8 cellular contexts compared by ENCODE assay signal in genomic region chr7:123533929-123534382, GRCh38.
DNase-seq lines count a peak whose midpoint lies in the region; ATAC-seq and TF ChIP-seq lines count a peak whose summit lies in the region.

No MANE protein-coding gene starts in this region.

- H3K27me3 ChIP-seq in KMS-11 (ENCODE audit: insufficient read depth, low read depth) = no peaks in the 10 kb centered on the region
- H3K27me3 ChIP-seq in brain microvascular endothelial cell (replicated peaks) = no peaks in the 10 kb centered on the region

- H3K4me2 ChIP-seq in KMS-11 = peak overlapping the region; percentile 75

- H3K36me3 ChIP-seq in KMS-11 (ENCODE audit: insufficient read depth) = no peaks in the 10 kb centered on the region
- H3K36me3 ChIP-seq in brain microvascular endothelial cell (replicated peaks) = no peaks in the 10 kb centered on the region

- ATAC-seq in GM21528 (IDR thresholded peaks at IDR 0.05; ENCODE audit: low FRiP score, unreplicated experiment) = peak; percentile 14

- DNase-seq in brain microvascular endothelial cell (no peak), midbrain (lab: John Stamatoyannopoulos, UW) (peak; percentile 53), HCEC 1CT (no peak), NCI-H187 treated with DMSO at 0.1 percent for 48 hours (lab: John Stamatoyannopoulos, UW) (no peak), NCI-H2081 treated with DMSO at 0.1 percent for 48 hours (lab: John Stamatoyannopoulos, UW) (no peak)

- peak overlapping the region; percentile 58 for H3K4me3 ChIP-seq in GM08714 (ENCODE audit: low read length)
- peak overlapping the region; percentile 59 for H3K4me3 ChIP-seq in KMS-11 (IDR thresholded peaks at IDR 0.05; ENCODE audit: insufficient read depth, low read depth, low read length)
- peak overlapping the region; percentile 65 for H3K4me3 ChIP-seq in brain microvascular endothelial cell (ENCODE audit: low read depth, low read length)

- H3K4me1 ChIP-seq in KMS-11 (ENCODE audit: low read depth, poor library complexity, severe bottlenecking) = peaks cover 14% of the 10 kb centered on the region

- H4K20me1 ChIP-seq in KMS-11 (ENCODE audit: insufficient read depth) = no peaks in the 10 kb centered on the region

- TF ChIP-seq CTCF in KMS-11 (conservative IDR thresholded peaks at IDR 0.05; ENCODE audit: low read depth, low read length) (no peak), brain microvascular endothelial cell (IDR thresholded peaks at IDR 0.05; ENCODE audit: low read depth, low read length, missing control alignments) (no peak)

- H3K27ac ChIP-seq in KMS-11 (no peak overlapping the region), brain microvascular endothelial cell (peak overlapping the region; percentile 2)

- H3K9ac ChIP-seq in KMS-11 = peak overlapping the region; percentile 19; the same call in 1 of the 2 replicates

- in situ Hi-C loops in brain microvascular endothelial cell (cut with HindIII; ENCODE audit: low pct_ligation_motif_present, low sequenced_read_pairs) = no loop called here

- H2AFZ ChIP-seq in KMS-11 (ENCODE audit: low read depth) = peak overlapping the region; percentile 90

- H3K79me2 ChIP-seq in KMS-11 (ENCODE audit: insufficient read depth, low read depth) = no peaks in the 10 kb centered on the region
